Comparison of ENCODE assay signal across 1 cellular context in the genomic region with DNA sequence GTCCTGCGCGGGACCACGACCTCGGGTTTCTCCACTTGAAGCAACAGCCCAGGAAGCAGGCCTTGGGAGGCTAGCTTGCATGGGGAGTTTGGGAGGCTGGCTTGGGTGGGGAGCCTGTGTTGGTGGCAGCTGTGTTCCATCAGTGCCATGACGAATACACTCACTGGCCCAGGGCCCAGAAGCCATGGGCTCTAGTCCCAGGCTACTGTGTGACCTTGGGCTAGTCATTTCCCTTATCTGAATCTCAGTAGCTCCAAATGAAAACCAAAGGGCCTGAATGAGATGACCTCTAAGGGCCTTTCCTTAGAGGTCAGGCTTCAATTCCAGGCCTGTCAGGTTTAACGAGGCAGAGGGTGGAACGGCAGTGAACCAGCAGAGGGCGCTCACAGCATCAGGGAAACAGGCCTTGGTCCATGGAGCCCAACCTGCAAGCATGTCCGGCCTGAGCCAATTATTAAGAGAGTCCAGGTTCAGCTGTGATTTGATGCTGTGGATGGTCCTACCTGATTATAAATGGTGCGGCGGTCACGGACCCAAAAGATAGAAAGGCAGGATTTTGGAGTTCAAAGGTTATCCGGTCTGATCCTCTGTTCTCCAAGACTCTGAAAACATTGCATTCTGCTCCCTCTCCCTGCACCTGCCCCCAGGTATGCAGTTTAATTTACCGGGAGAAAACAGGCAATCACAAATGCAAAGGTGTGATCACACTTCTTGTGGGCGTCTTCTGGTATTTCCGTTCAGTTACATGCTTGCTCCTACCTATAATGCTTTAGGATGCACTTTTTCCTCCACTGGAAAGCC.
TF ChIP-seq lines count a peak whose summit lies in the region.

No MANE protein-coding gene starts in this region.

TF ChIP-seq in GM23338, 12 proteins besides CTCF, POLR2A, EP300 and RAD21 (continued from another document):
- TF ChIP-seq, protein P1, sequence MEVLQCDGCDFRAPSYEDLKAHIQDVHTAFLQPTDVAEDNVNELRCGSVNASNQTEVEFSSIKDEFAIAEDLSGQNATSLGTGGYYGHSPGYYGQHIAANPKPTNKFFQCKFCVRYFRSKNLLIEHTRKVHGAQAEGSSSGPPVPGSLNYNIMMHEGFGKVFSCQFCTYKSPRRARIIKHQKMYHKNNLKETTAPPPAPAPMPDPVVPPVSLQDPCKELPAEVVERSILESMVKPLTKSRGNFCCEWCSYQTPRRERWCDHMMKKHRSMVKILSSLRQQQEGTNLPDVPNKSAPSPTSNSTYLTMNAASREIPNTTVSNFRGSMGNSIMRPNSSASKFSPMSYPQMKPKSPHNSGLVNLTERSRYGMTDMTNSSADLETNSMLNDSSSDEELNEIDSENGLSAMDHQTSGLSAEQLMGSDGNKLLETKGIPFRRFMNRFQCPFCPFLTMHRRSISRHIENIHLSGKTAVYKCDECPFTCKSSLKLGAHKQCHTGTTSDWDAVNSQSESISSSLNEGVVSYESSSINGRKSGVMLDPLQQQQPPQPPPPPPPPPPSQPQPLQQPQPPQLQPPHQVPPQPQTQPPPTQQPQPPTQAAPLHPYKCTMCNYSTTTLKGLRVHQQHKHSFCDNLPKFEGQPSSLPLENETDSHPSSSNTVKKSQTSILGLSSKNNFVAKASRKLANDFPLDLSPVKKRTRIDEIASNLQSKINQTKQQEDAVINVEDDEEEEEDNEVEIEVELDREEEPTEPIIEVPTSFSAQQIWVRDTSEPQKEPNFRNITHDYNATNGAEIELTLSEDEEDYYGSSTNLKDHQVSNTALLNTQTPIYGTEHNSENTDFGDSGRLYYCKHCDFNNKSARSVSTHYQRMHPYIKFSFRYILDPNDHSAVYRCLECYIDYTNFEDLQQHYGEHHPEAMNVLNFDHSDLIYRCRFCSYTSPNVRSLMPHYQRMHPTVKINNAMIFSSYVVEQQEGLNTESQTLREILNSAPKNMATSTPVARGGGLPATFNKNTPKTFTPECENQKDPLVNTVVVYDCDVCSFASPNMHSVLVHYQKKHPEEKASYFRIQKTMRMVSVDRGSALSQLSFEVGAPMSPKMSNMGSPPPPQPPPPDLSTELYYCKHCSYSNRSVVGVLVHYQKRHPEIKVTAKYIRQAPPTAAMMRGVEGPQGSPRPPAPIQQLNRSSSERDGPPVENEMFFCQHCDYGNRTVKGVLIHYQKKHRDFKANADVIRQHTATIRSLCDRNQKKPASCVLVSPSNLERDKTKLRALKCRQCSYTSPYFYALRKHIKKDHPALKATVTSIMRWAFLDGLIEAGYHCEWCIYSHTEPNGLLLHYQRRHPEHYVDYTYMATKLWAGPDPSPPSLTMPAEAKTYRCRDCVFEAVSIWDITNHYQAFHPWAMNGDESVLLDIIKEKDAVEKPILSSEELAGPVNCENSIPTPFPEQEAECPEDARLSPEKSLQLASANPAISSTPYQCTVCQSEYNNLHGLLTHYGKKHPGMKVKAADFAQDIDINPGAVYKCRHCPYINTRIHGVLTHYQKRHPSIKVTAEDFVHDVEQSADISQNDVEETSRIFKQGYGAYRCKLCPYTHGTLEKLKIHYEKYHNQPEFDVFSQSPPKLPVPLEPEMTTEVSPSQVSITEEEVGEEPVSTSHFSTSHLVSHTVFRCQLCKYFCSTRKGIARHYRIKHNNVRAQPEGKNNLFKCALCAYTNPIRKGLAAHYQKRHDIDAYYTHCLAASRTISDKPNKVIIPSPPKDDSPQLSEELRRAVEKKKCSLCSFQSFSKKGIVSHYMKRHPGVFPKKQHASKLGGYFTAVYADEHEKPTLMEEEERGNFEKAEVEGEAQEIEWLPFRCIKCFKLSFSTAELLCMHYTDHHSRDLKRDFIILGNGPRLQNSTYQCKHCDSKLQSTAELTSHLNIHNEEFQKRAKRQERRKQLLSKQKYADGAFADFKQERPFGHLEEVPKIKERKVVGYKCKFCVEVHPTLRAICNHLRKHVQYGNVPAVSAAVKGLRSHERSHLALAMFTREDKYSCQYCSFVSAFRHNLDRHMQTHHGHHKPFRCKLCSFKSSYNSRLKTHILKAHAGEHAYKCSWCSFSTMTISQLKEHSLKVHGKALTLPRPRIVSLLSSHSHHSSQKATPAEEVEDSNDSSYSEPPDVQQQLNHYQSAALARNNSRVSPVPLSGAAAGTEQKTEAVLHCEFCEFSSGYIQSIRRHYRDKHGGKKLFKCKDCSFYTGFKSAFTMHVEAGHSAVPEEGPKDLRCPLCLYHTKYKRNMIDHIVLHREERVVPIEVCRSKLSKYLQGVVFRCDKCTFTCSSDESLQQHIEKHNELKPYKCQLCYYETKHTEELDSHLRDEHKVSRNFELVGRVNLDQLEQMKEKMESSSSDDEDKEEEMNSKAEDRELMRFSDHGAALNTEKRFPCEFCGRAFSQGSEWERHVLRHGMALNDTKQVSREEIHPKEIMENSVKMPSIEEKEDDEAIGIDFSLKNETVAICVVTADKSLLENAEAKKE (CRISPR knock-in tag; IDR thresholded peaks at IDR 0.05): no peak
- TF ChIP-seq ZNF331 (CRISPR knock-in tag; IDR thresholded peaks at IDR 0.05; ENCODE audit: low read depth) (no peak), EZH2 (IDR thresholded peaks at IDR 0.05; ENCODE audit: low read depth, unreplicated experiment) (no peak), JUNB (IDR thresholded peaks at IDR 0.05; ENCODE audit: unreplicated experiment) (no peak)
